9 cellular contexts compared by ENCODE assay signal in genomic region chr14:89973234-89973823, GRCh38. TPM values are rescaled to one million over a fixed set of nuclear protein-coding genes. Genes with fewer than 3 reads are reported as not detected.
DNase-seq lines count a peak whose midpoint lies in the region; ATAC-seq and TF ChIP-seq lines count a peak whose summit lies in the region.
"Had no signal": no experiment of that assay in that cellular context is flagged by ENCODE, and none has a peak within 500 bp of the region (broad histone marks: within the 10 kb centered on the region; RNA-seq: fewer than 3 reads in every experiment).

No MANE protein-coding gene starts in this region.

- DNase-seq in DMS153 treated with DMSO at 0.1 percent for 48 hours (lab: John Stamatoyannopoulos, UW; ENCODE audit: unreplicated experiment) (peak; percentile 14), DMS153 (lab: John Stamatoyannopoulos, UW) (no peak), NCI-H526 (lab: John Stamatoyannopoulos, UW) (peak; percentile 10 to 75), epithelial cell of proximal tubule (ENCODE audit: low read depth) (peak; percentile 9), myocyte (ENCODE audit: low read depth) (peak; percentile 72), thoracic aorta (ENCODE audit: low spot score) (no peak)
- peak; percentile 62 for DNase-seq in activated CD8-positive, alpha-beta T cell treated with anti-CD3 and anti-CD28 coated beads for 36 hours

- H3K4me3 Mint-ChIP-seq in activated CD8-positive, alpha-beta T cell treated with anti-CD3 and anti-CD28 coated beads for 36 hours, result no peak overlapping the region

- no peaks in the 10 kb centered on the region for H3K27me3 Mint-ChIP-seq in activated CD8-positive, alpha-beta T cell treated with anti-CD3 and anti-CD28 coated beads for 36 hours

- peaks cover 0 to 10% of the 10 kb centered on the region in 2 donors for H3K4me1 ChIP-seq in thoracic aorta (ENCODE audit: control insufficient read depth in 1 of 2, low read depth in 2 of 2)
- H3K4me1 ChIP-seq: BLaER1 had no signal

- H3K36me3 Mint-ChIP-seq in activated CD8-positive, alpha-beta T cell treated with anti-CD3 and anti-CD28 coated beads for 36 hours (ENCODE audit: low read depth), result peaks cover 58% of the 10 kb centered on the region

- H3K9me3 ChIP-seq in thoracic aorta, result no peaks in the 10 kb centered on the region
- H3K9me3 ChIP-seq: BLaER1 had no signal

- no peaks in the 10 kb centered on the region for H3K9me3 Mint-ChIP-seq in activated CD8-positive, alpha-beta T cell treated with anti-CD3 and anti-CD28 coated beads for 36 hours

- no peak overlapping the region for H3K27ac Mint-ChIP-seq in activated CD8-positive, alpha-beta T cell treated with anti-CD3 and anti-CD28 coated beads for 36 hours

- H3K27ac ChIP-seq in thoracic aorta, result no peak overlapping the region
- H3K27ac ChIP-seq: BLaER1 had no signal

- CTCF ChIA-PET in activated CD8-positive, alpha-beta T cell treated with anti-CD3 and anti-CD28 coated beads for 36 hours (lab: Charles Lee), result interaction anchor here (0.7 to 9.6 kb wide), 26 partner anchors 8 to 814 kb away, joined by 3 to 76 read pairs (median 6); partner anchors contain the start of genes EFCAB11 and TDP1

- ATAC-seq in HG03280 (IDR thresholded peaks at IDR 0.05; ENCODE audit: unreplicated experiment) (peak; percentile 58), thoracic aorta (ENCODE audit: insufficient number of reproducible peaks, low FRiP score, low read depth) (peak; percentile 76)
- ATAC-seq in activated CD8-positive, alpha-beta T cell treated with anti-CD3 and anti-CD28 coated beads for 36 hours, result peak; percentile 53

- intact Hi-C loops in activated CD8-positive, alpha-beta T cell treated with anti-CD3 and anti-CD28 coated beads for 36 hours (cut with micrococcal nuclease), result no loop called here

- H3K36me3 ChIP-seq in thoracic aorta, result peaks cover 6% of the 10 kb centered on the region

- POLR2A ChIA-PET in activated CD8-positive, alpha-beta T cell treated with anti-CD3 and anti-CD28 coated beads for 36 hours (lab: Charles Lee), result interaction anchor here (0.8 to 1.1 kb wide), 3 partner anchors 10 to 17 kb away, joined by 3 to 5 read pairs (median 3); no protein-coding TSS in a partner anchor

- no peaks in the 10 kb centered on the region for H3K27me3 ChIP-seq in thoracic aorta (replicated peaks; ENCODE audit: insufficient read depth)
- H3K27me3 ChIP-seq: BLaER1 had no signal

- H3K4me1 Mint-ChIP-seq in activated CD8-positive, alpha-beta T cell treated with anti-CD3 and anti-CD28 coated beads for 36 hours (ENCODE audit: low read depth), result peaks cover 8% of the 10 kb centered on the region

- no peak overlapping the region for H3K4me3 ChIP-seq in epithelial cell of proximal tubule (ENCODE audit: low read depth, low read length)
- no peak overlapping the region for H3K4me3 ChIP-seq in thoracic aorta
- H3K4me3 ChIP-seq: BLaER1 had no signal

- TF ChIP-seq CTCF in activated CD8-positive, alpha-beta T cell treated with anti-CD3 and anti-CD28 coated beads for 36 hours (IDR thresholded peaks at IDR 0.05), result peak; percentile 66
- TF ChIP-seq CTCF in epithelial cell of proximal tubule (conservative IDR thresholded peaks at IDR 0.05; ENCODE audit: low read depth, low read length), result peak; percentile 97
- TF ChIP-seq CTCF in thoracic aorta (IDR thresholded peaks at IDR 0.05), result peak; percentile 73

RNA-seq across cellular contexts. Expression of gene TDP1, which starts 17.6 kb away (rescaled TPM):
- total RNA-seq in activated CD8-positive, alpha-beta T cell treated with anti-CD3 and anti-CD28 coated beads for 36 hours, result 100 to 1,000 TPM in 1 of 2 experiments, 10 to 100 TPM in 1; 97.2 to 103 TPM
- 40.2 and 66.4 TPM in 2 replicates for total RNA-seq in epithelial cell of proximal tubule
- total RNA-seq in myocyte, result 23.9 and 34.5 TPM in 2 replicates
- 9.7 TPM for polyA plus RNA-seq in myocyte (2012)
- total RNA-seq in thoracic aorta, result 10 to 100 TPM; 11.2 to 21.4 TPM

RNA-seq across cellular contexts. Expression of gene EFCAB11, which starts 18.8 kb away (rescaled TPM):
- total RNA-seq in activated CD8-positive, alpha-beta T cell treated with anti-CD3 and anti-CD28 coated beads for 36 hours, result 1 to 10 TPM; 6.6 to 8.4 TPM
- total RNA-seq in epithelial cell of proximal tubule (11.4 and 17.4 TPM in 2 replicates), myocyte (3.7 and 6.8 TPM in 2 replicates), thoracic aorta (1 to 10 TPM; 3.1 to 8.9 TPM)
- 5.9 TPM for polyA plus RNA-seq in myocyte (2012)

Comparison
In these comparisons a context has a peak if more than half of its experiments do, and no peak if none do; other contexts are left out.
1. DNase-seq: peak in DMS153 treated with DMSO at 0.1 percent for 48 hours (single experiment), NCI-H526 (2 of 2), activated CD8-positive, alpha-beta T cell treated with anti-CD3 and anti-CD28 coated beads for 36 hours (single experiment), epithelial cell of proximal tubule (single experiment) and myocyte (single experiment); none in DMS153 (single experiment) and thoracic aorta (single experiment).
2. Peak in every context shown above with its lines, with median percentiles within 50 percentile points of each other: ATAC-seq and CTCF ChIP-seq.